In the genomic region with DNA sequence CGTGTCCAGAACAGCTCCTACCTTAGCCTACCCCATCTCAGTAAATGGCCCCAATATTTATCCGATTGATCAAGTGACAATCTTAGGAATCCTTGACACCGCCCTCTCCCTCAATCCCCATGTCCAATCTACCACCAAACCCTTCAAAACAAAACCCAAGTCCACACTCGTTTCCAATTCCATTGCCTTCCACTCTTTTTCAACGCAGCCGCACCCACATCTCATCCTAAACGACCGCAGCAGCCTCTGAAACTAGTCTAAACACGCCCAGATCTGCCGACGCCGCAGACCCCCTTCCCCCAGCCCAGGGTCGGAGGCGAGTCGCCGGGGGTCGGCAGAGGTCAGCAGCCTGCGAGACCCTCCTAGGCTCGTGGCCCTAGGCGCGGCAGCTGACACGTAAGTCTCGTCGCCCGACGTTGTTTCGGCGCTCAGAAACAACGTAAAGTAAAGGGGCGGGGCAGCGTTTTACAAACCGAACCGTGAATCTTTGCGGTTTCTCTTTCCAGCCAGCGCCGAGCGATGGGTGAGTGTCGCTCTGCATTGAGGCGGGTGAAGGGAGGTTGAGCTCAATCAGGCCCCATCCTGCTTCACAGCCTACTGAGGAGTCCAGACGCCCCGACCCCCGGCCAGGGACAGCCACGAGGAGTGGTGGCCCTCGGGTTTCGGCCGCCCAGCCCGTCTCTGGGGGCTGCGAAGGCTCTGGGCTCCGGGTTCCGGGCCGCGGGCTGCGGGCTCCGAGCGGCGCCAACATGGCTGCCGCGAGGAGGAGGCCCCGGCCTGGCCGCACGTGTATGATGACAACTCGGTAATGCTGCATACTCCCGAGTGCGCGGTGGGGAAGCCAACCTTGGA, we compare ENCODE assay signal across 8 cellular contexts. TPM values are rescaled to one million over a fixed set of nuclear protein-coding genes. Genes with fewer than 3 reads are reported as not detected.
DNase-seq lines count a peak whose midpoint lies in the region; FAIRE-seq and TF ChIP-seq lines count a peak whose summit lies in the region.

A gene (plus strand): TSS at position 463 of the 852 bp plus-strand sequence. CDS start 57 bp downstream, at position 520.

- DNase-seq in COLO829 (ENCODE audit: low spot score) = peak; percentile 81
- DNase-seq in GM20000 (ENCODE audit: low spot score) = peak; percentile 90
- DNase-seq in HT-29 (ENCODE audit: low spot score) = peak; percentile 97
- DNase-seq in NK-92 treated with Interleukin-12 subunit alpha and Interleukin-12 subunit beta, amount 100 ng/mL, for 24 hours (lab: John Stamatoyannopoulos, UW) = peak; percentile 84
- DNase-seq in activated CD8-positive, alpha-beta memory T cell treated with anti-CD3 and anti-CD28 coated beads for 4 hours (ENCODE audit: low read depth in 2 of 2) = peak; percentile 81 to 86
- DNase-seq in H1 (ENCODE audit: low read depth in 1 of 2, low spot score in 2 of 2) = peak; percentile 85 to 94
- peak; percentile 96 for DNase-seq in mesenchymal stem cell
- DNase-seq in stimulated activated CD8-positive, alpha-beta memory T cell treated with anti-CD3 and anti-CD28 coated beads, Interleukin-12 subunit alpha, Interleukin-12 subunit beta, amount 100 ng/mL, for 24 hours (ENCODE audit: extremely low read depth) = peak; percentile 86

- H3K4me3 ChIP-seq in H1 (ENCODE audit: extremely low read depth in 1 of 4, insufficient read depth in 2 of 4, low read depth in 3 of 4, low read length in 4 of 4) = peak within 1 kb of the TSS; percentile 68 to 95 (median 84)
- H3K4me3 ChIP-seq in mesenchymal stem cell (ENCODE audit: insufficient read depth in 1 of 2, low read depth in 1 of 2, low read length in 2 of 2) = peak within 1 kb of the TSS; percentile 81 to 87

- no peak within 1 kb of the TSS for H2BK20ac ChIP-seq in H1 (ENCODE audit: low read length)

- peaks cover 16% of the 10 kb centered on the region for H3K23me2 ChIP-seq in H1 (ENCODE audit: low read depth, low read length)

- peak; percentile 98 to 99 for TF ChIP-seq POLR2A in H1 (IDR thresholded peaks at IDR 0.05; ENCODE audit: control extremely low read depth in 1 of 2, low read depth in 2 of 2, low read length in 2 of 2)

- H4K5ac ChIP-seq in H1 (ENCODE audit: insufficient read length, low read depth, low read length) = peak within 1 kb of the TSS; percentile 82

- H3K18ac ChIP-seq in H1 (ENCODE audit: extremely low read depth, low read length) (peak within 1 kb of the TSS; percentile 90), mesenchymal stem cell (ENCODE audit: low read depth in 1 of 2, low read length in 2 of 2) (peak within 1 kb of the TSS; percentile 92 to 95)

- 0 out of 4 replicates have a peak, but pooled peaks of 1 of the 2 experiments have one; percentile 3 for TF ChIP-seq RAD21 in H1 (IDR thresholded peaks at IDR 0.05 in 1 of 2, conservative IDR thresholded peaks at IDR 0.05 in 1 of 2; ENCODE audit: low read depth in 2 of 2, low read length in 2 of 2)

- FAIRE-seq in H1 (lab: Jason Lieb, UNC) = no peak

- peak within 1 kb of the TSS; percentile 93 to 98 for H3K4me2 ChIP-seq in H1 (ENCODE audit: insufficient read depth in 1 of 2, low read depth in 2 of 2, low read length in 2 of 2)
- H3K4me2 ChIP-seq in mesenchymal stem cell (ENCODE audit: low read length, poor library complexity, severe bottlenecking) = peak within 1 kb of the TSS; percentile 78

- H2BK12ac ChIP-seq in H1 (ENCODE audit: low read depth, low read length) (peak within 1 kb of the TSS; percentile 50; the same call in 1 of the 2 replicates), mesenchymal stem cell (ENCODE audit: low read length in 2 of 2) (peak within 1 kb of the TSS in 1 of 2 experiments; percentile 29)

- H3K4ac ChIP-seq in H1 (replicated peaks; ENCODE audit: insufficient read length, low read depth, low read length) (peak within 1 kb of the TSS; percentile 74), mesenchymal stem cell (ENCODE audit: low read depth in 1 of 2, low read length in 2 of 2) (peak within 1 kb of the TSS; percentile 86 to 100)

- H3K4me1 ChIP-seq in H1 (replicated peaks in 1 of 4; ENCODE audit: control insufficient read depth in 3 of 4, insufficient read depth in 4 of 4, low read length in 3 of 4) (peaks cover 0 to 8% (median 2%) of the 10 kb centered on the region in 4 experiments; a peak in 5 of 7 replicates), mesenchymal stem cell (ENCODE audit: control insufficient read depth, insufficient read depth, low read depth, low read length) (peaks cover 18% of the 10 kb centered on the region)

- H3K36me3 ChIP-seq in H1 (ENCODE audit: control insufficient read depth in 2 of 4, insufficient read depth in 4 of 4, low read length in 3 of 4) (peaks cover 24 to 44% (median 34%) of the 10 kb centered on the region in 4 experiments), mesenchymal stem cell (ENCODE audit: control insufficient read depth in 1 of 2, insufficient read depth in 2 of 2, low read depth in 1 of 2, low read length in 2 of 2) (peaks cover 36 to 40% of the 10 kb centered on the region in 2 experiments)

- H3K9me3 ChIP-seq in H1 (ENCODE audit: insufficient read depth in 2 of 2, low read depth in 1 of 2, low read length in 1 of 2) (no peaks in the 10 kb centered on the region), mesenchymal stem cell (ENCODE audit: control insufficient read depth, low read length) (no peaks in the 10 kb centered on the region)

- peak in 1 of 2 experiments; percentile 51; a peak in 1 of 3 replicates for TF ChIP-seq EP300 in H1 (IDR thresholded peaks at IDR 0.05; ENCODE audit: borderline replicate concordance in 1 of 2, low read depth in 2 of 2, low read length in 2 of 2)

- no peak within 1 kb of the TSS for H2BK120ac ChIP-seq in H1 (replicated peaks; ENCODE audit: low read depth, low read length)
- peak within 1 kb of the TSS; percentile 56 for H2BK120ac ChIP-seq in mesenchymal stem cell (ENCODE audit: low read depth, low read length)

- peaks cover 12 to 21% of the 10 kb centered on the region in 2 experiments for H4K20me1 ChIP-seq in H1 (replicated peaks in 1 of 2; ENCODE audit: control insufficient read depth in 1 of 2, insufficient read depth in 2 of 2, low read length in 2 of 2)

- peak within 1 kb of the TSS; percentile 85 for H3K27ac ChIP-seq in H1 (ENCODE audit: low read depth, low read length)
- peak within 1 kb of the TSS; percentile 83 for H3K27ac ChIP-seq in mesenchymal stem cell (ENCODE audit: low read length, poor library complexity, severe bottlenecking)

- CTCF ChIA-PET in H1 (lab: Charles Lee; ENCODE audit: partially characterized antibody) = interaction anchor here (0.6 to 4.1 kb wide), 9 partner anchors 11 to 239 kb away, joined by 3 to 21 read pairs (median 4); a partner anchor contains a TSS

- peaks cover 15 to 33% of the 10 kb centered on the region in 2 experiments for H3K79me2 ChIP-seq in H1 (ENCODE audit: control insufficient read depth in 1 of 2, insufficient read depth in 2 of 2, low read length in 2 of 2)

- WGBS in H1 (ENCODE audit: extremely low coverage in 1 of 2, insufficient coverage in 1 of 2, insufficient read length in 1 of 2, insufficient replicate concordance in 2 of 2, low coverage in 1 of 2, low lambda C conversion rate in 2 of 2, missing lambda C conversion rate in 1 of 2), 2 experiments = 2% methylated on average over 56 of the region's 65 CpGs; no CpG with 5 or more reads in 1 of the 2 experiments
- WGBS in mesenchymal stem cell = under 1% methylated on average over 65 of the region's 65 CpGs

- H3K14ac ChIP-seq in H1 (ENCODE audit: insufficient read length) (no peak within 1 kb of the TSS), mesenchymal stem cell (ENCODE audit: low read length in 2 of 2) (peak within 1 kb of the TSS in 1 of 2 experiments; percentile 88)

- H2AFZ ChIP-seq in H1 (ENCODE audit: low read length) (no peak within 1 kb of the TSS), mesenchymal stem cell (ENCODE audit: low read depth, low read length) (peak within 1 kb of the TSS; percentile 91)

- H2BK5ac ChIP-seq in H1 (ENCODE audit: low read depth, low read length) = peak within 1 kb of the TSS; percentile 96
- peak within 1 kb of the TSS; percentile 87 for H2BK5ac ChIP-seq in mesenchymal stem cell (ENCODE audit: low read depth, low read length, poor library complexity, severe bottlenecking)

- H3K9ac ChIP-seq in H1 (replicated peaks in 1 of 4; ENCODE audit: extremely low read depth in 1 of 4, low read depth in 3 of 4, low read length in 3 of 4) (peak within 1 kb of the TSS; percentile 96 to 100 (median 98)), mesenchymal stem cell (ENCODE audit: low read length) (peak within 1 kb of the TSS; percentile 96)

- H2AK5ac ChIP-seq in H1 (ENCODE audit: low read depth, low read length) (peak within 1 kb of the TSS; percentile 93; the same call in 1 of the 2 replicates), mesenchymal stem cell (ENCODE audit: low read length, severe bottlenecking) (peak within 1 kb of the TSS; percentile 42)

- TF ChIP-seq CTCF in GM20000 (IDR thresholded peaks at IDR 0.05; ENCODE audit: extremely low read depth, missing control alignments) (no peak), H1 (IDR thresholded peaks at IDR 0.05; ENCODE audit: control extremely low read depth in 1 of 3, insufficient read depth in 1 of 3, low read depth in 1 of 3, low read length in 3 of 3) (no peak)

- POLR2A ChIA-PET in H1 (lab: Charles Lee; ENCODE audit: partially characterized antibody) = interaction anchor here (0.6 to 23.6 kb wide), 41 partner anchors 13 to 949 kb away, joined by 3 to 428 read pairs (median 5); a partner anchor contains a TSS

- H4K91ac ChIP-seq in H1 (replicated peaks; ENCODE audit: insufficient read length, low read length) (peak within 1 kb of the TSS; percentile 50), mesenchymal stem cell (ENCODE audit: low read length) (peak within 1 kb of the TSS; percentile 62)

- H4K8ac ChIP-seq in H1 (ENCODE audit: extremely low read depth, insufficient read depth, low read length) (peak within 1 kb of the TSS; percentile 99), mesenchymal stem cell (ENCODE audit: low read length) (peak within 1 kb of the TSS; percentile 99)

- H3K27me3 ChIP-seq in H1 (replicated peaks in 1 of 4; ENCODE audit: control insufficient read depth in 3 of 4, extremely low read depth in 1 of 4, insufficient read depth in 3 of 4, low read length in 3 of 4) = no peaks in the 10 kb centered on the region
- no peaks in the 10 kb centered on the region for H3K27me3 ChIP-seq in mesenchymal stem cell (ENCODE audit: control insufficient read depth in 1 of 2, insufficient read depth in 1 of 2, low read length in 2 of 2)

- no peak within 1 kb of the TSS for H3K23ac ChIP-seq in H1 (ENCODE audit: insufficient read length)
- H3K23ac ChIP-seq in mesenchymal stem cell (ENCODE audit: low read length in 2 of 2) = peak within 1 kb of the TSS in 1 of 2 experiments; percentile 57

- H3K56ac ChIP-seq in H1 (replicated peaks; ENCODE audit: insufficient read length, low read depth, low read length) = peak within 1 kb of the TSS; percentile 94

- H2BK15ac ChIP-seq in H1 (ENCODE audit: low read length) (no peak within 1 kb of the TSS), mesenchymal stem cell (ENCODE audit: low read depth, poor library complexity, severe bottlenecking) (no peak within 1 kb of the TSS)

- H3K79me1 ChIP-seq in H1 (ENCODE audit: low read depth, low read length) = peaks cover 3% of the 10 kb centered on the region; the same call in 1 of the 2 replicates
- peaks cover 2% of the 10 kb centered on the region for H3K79me1 ChIP-seq in mesenchymal stem cell (replicated peaks; ENCODE audit: low read length, poor library complexity, severe bottlenecking)

RNA-seq across cellular contexts. Expression of the gene that starts here (rescaled TPM):
- total RNA-seq in HT-29 (2014; rRNA removed; shearing (Covaris generic)) = 1,326 and 1,606 TPM in 2 replicates
- total RNA-seq in H1 (2021; fragmentation: NEBNext Ultra II Directional; extraction: Animal tissue kit (Norgen Biotek cat#: 25700)) = 2,387 and 2,407 TPM in 2 replicates
- polyA plus RNA-seq in H1 (2011; rRNA removed) = 2,239 and 2,261 TPM in 2 replicates
- polyA plus RNA-seq in H1 (2011; cell fraction: cytosol; rRNA removed) = 3,193 TPM
- polyA plus RNA-seq in H1 (2011; cell fraction: nucleus; rRNA removed) = 1,937 TPM
- 2,656 to 3,207 TPM (median 2,890 TPM) in 4 replicates for polyA plus RNA-seq in H1 (2012, experiment 1 of 2)
- 2,335 TPM for polyA plus RNA-seq in H1 (2012, experiment 2 of 2)
- 6,208 TPM for polyA plus RNA-seq in H1 (2013, experiment 1 of 2)
- 6,380 TPM for polyA plus RNA-seq in H1 (2013, experiment 2 of 2)
- 576 and 640 TPM in 2 replicates for polyA minus RNA-seq in H1 (2011; rRNA and poly(A)+ RNA removed)
- 767 TPM for polyA minus RNA-seq in H1 (2011; cell fraction: cytosol; rRNA and poly(A)+ RNA removed)
- polyA minus RNA-seq in H1 (2011; cell fraction: nucleus; rRNA and poly(A)+ RNA removed) = 598 TPM
- polyA plus RNA-seq in mesenchymal stem cell (2013, experiment 1 of 2) = 4,725 TPM
- 4,884 TPM for polyA plus RNA-seq in mesenchymal stem cell (2013, experiment 2 of 2)

Comparison
In these comparisons a context has a peak if more than half of its experiments do, and no peak if none do; other contexts are left out.
1. Peak in every context shown above with its lines: DNase-seq, H3K4me3 ChIP-seq and H3K27ac ChIP-seq.